ENCODE assay signal across 1 cellular context in genomic region chr2:70931376-70932000, GRCh38.
TF ChIP-seq lines count a peak whose summit lies in the region.

No MANE protein-coding gene starts in this region.

TF ChIP-seq in WTC11, 78 proteins besides CTCF, POLR2A, EP300 and RAD21 (continued from another document):
- TF ChIP-seq ZNF232 (CRISPR knock-in tag; IDR thresholded peaks at IDR 0.05) (no peak), ATF6 (CRISPR knock-in tag; IDR thresholded peaks at IDR 0.05) (no peak), JUN (CRISPR knock-in tag; IDR thresholded peaks at IDR 0.05) (no peak), GABPB1 (CRISPR knock-in tag; IDR thresholded peaks at IDR 0.05) (no peak)
